ENCODE assay signal across 23 cellular contexts in the genomic region with DNA sequence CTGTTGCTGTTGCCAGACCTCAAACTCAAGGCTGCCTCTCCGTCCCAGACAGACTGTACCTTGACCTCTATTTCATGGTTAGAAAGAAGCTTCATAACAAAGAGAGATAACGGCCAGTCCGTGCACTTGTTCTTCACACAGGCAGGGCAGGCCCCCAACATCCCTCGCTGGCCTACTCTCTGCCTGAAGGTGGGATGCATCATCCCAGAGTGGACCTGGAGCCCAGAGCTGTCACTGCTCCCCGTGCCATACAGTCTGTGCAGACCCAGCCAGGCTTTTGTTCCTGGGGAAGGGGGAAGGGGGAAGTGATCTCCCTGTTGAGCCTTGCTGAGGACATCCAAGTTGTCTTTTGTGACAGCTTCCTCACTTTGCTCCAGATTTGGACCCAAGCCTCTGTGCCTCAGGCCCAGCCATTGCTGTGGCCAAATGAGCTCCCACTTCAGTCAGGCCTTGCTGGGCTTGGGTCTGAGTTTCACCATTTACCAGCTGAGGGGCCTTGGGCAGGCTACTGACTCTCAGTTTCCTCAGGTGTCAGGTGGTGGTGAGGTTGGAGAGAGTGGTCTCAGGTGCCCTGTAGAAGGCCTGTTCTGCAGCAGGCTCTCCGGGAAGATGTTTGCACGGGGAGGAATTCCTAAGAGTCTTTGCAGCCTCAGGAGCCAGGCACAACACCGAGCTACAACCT.
DNase-seq lines count a peak whose midpoint lies in the region; ATAC-seq and TF ChIP-seq lines count a peak whose summit lies in the region.
"Had no signal": no experiment of that assay in that cellular context is flagged by ENCODE, and none has a peak within 500 bp of the region (broad histone marks: within the 10 kb centered on the region; RNA-seq: fewer than 3 reads in every experiment).

No MANE protein-coding gene starts in this region.

- H3K9ac ChIP-seq in neuronal stem cell (ENCODE audit: low read depth, low read length, poor library complexity) = no peak overlapping the region

- CTCF ChIA-PET in A673 (lab: Charles Lee) = no interaction called here

- H3K27ac ChIP-seq in neuronal stem cell (replicated peaks; ENCODE audit: low read length) (no peak overlapping the region), vagina (no peak overlapping the region), A673 (ENCODE audit: low read depth, low read length, poor library complexity, severe bottlenecking) (no peak overlapping the region)
- H3K27ac ChIP-seq: SJSA1, spleen, suprapubic skin had no signal

- peak overlapping the region; percentile 2 for H3K4ac ChIP-seq in neuronal stem cell (ENCODE audit: low read length)

- no peak overlapping the region for H2AK5ac ChIP-seq in neuronal stem cell (ENCODE audit: low read depth, low read length)

- H3K27ac Mint-ChIP-seq in effector memory CD8-positive, alpha-beta T cell = peak overlapping the region; percentile 4 to 70
- H3K27ac Mint-ChIP-seq: activated CD4-positive, alpha-beta T cell treated with anti-CD3 and anti-CD28 coated beads, Interleukin-2, amount 10 ng/mL, durations not matched to agents 7 days and 5 days; stimulated activated memory B cell treated with anti-CD40 and anti-IgM and Interleukin-4, amounts not matched to agents 10 μg/mL and 1 μg/mL and 100 μg/mL, for 72 hours had no signal

- no peak overlapping the region for H3K4me3 Mint-ChIP-seq in effector memory CD8-positive, alpha-beta T cell
- H3K4me3 Mint-ChIP-seq: activated CD4-positive, alpha-beta T cell treated with anti-CD3 and anti-CD28 coated beads, Interleukin-2, amount 10 ng/mL, durations not matched to agents 7 days and 5 days; stimulated activated memory B cell treated with anti-CD40 and anti-IgM and Interleukin-4, amounts not matched to agents 10 μg/mL and 1 μg/mL and 100 μg/mL, for 72 hours had no signal

- H3K27me3 Mint-ChIP-seq in effector memory CD8-positive, alpha-beta T cell = no peaks in the 10 kb centered on the region
- H3K27me3 Mint-ChIP-seq: activated CD4-positive, alpha-beta T cell treated with anti-CD3 and anti-CD28 coated beads, Interleukin-2, amount 10 ng/mL, durations not matched to agents 7 days and 5 days; stimulated activated memory B cell treated with anti-CD40 and anti-IgM and Interleukin-4, amounts not matched to agents 10 μg/mL and 1 μg/mL and 100 μg/mL, for 72 hours had no signal

- peaks cover under 1 to 2% of the 10 kb centered on the region in 2 donors for H3K4me1 ChIP-seq in neuronal stem cell (ENCODE audit: control insufficient read depth in 2 of 2, insufficient read depth in 1 of 2, low read depth in 1 of 2, low read length in 2 of 2)
- no peaks in the 10 kb centered on the region for H3K4me1 ChIP-seq in vagina
- no peaks in the 10 kb centered on the region for H3K4me1 ChIP-seq in A673 (ENCODE audit: insufficient read depth, low read length, poor library complexity, severe bottlenecking)
- H3K4me1 ChIP-seq: suprapubic skin had no signal

- no peak overlapping the region for H3K23ac ChIP-seq in neuronal stem cell (ENCODE audit: low read depth, low read length, poor library complexity)

- H3K4me2 ChIP-seq in neuronal stem cell (ENCODE audit: insufficient read depth, low read length, poor library complexity, severe bottlenecking) = no peak overlapping the region

- ATAC-seq in left ventricle myocardium superior (no peak), left cardiac atrium (no peak)
- no peak for ATAC-seq in effector memory CD8-positive, alpha-beta T cell (replicated peaks)
- ATAC-seq: stimulated activated memory B cell treated with anti-CD40 and anti-IgM and Interleukin-4, amounts not matched to agents 10 μg/mL and 1 μg/mL and 100 μg/mL, for 72 hours had no signal

- POLR2A ChIA-PET in A673 (lab: Charles Lee; ENCODE audit: low non-redundant PET) = no interaction called here

- H3K4me1 Mint-ChIP-seq in effector memory CD8-positive, alpha-beta T cell (ENCODE audit: low read depth in 2 of 2) = peaks cover 3% of the 10 kb centered on the region in 2 donors
- H3K4me1 Mint-ChIP-seq: stimulated activated memory B cell treated with anti-CD40 and anti-IgM and Interleukin-4, amounts not matched to agents 10 μg/mL and 1 μg/mL and 100 μg/mL, for 72 hours had no signal

- no peak overlapping the region for H4K8ac ChIP-seq in neuronal stem cell (ENCODE audit: low read depth, low read length)

- H4K91ac ChIP-seq in neuronal stem cell (ENCODE audit: low read depth, low read length, poor library complexity) = no peak overlapping the region

- H2BK5ac ChIP-seq in neuronal stem cell (ENCODE audit: low read length) = no peak overlapping the region

- TF ChIP-seq POLR2A in vagina (IDR thresholded peaks at IDR 0.05) = no peak

- H3K18ac ChIP-seq in neuronal stem cell (ENCODE audit: low read length) = no peak overlapping the region

- no peak overlapping the region for H2BK12ac ChIP-seq in neuronal stem cell (ENCODE audit: low read length)

- DNase-seq in cardiac septum (ENCODE audit: low spot score) (peak; percentile 43), left ventricle myocardium superior (no peak), neuronal stem cell (ENCODE audit: low spot score) (no peak), vagina (ENCODE audit: extremely low spot score in 2 of 2) (peak; percentile 82 to 85), NCI-H345 treated with DMSO at 0.1 percent for 48 hours (lab: John Stamatoyannopoulos, UW; ENCODE audit: unreplicated experiment) (no peak), A673 (ENCODE audit: low spot score) (no peak), left cardiac atrium (no peak)
- no peak for DNase-seq in effector memory CD8-positive, alpha-beta T cell
- DNase-seq: activated CD4-positive, alpha-beta T cell treated with anti-CD3 and anti-CD28 coated beads, Interleukin-2, amount 10 ng/mL, durations not matched to agents 7 days and 5 days; activated naive CD4-positive, alpha-beta T cell; amniotic stem cell; C1 segment of cervical spinal cord; EL; HCEC 1CT; NCI-H1092 treated with DMSO at 0.1 percent for 48 hours; NCI-H187 treated with DMSO at 0.1 percent for 48 hours; spleen; stimulated activated CD4-positive, alpha-beta T cell treated with anti-CD3 and anti-CD28 coated beads, Interleukin-2, amount 100 ng/mL, for 48 hours; T-helper 1 cell had no signal

- H2BK120ac ChIP-seq in neuronal stem cell (ENCODE audit: low read depth, low read length) = no peak overlapping the region

- H3K79me1 ChIP-seq in neuronal stem cell (ENCODE audit: low read depth, low read length) = no peaks in the 10 kb centered on the region

- no peak overlapping the region for H3K4me3 ChIP-seq in neuronal stem cell (ENCODE audit: low read length in 2 of 2)
- H3K4me3 ChIP-seq in vagina = no peak overlapping the region
- no peak overlapping the region for H3K4me3 ChIP-seq in A673 (ENCODE audit: low read depth, low read length, poor library complexity, severe bottlenecking)
- H3K4me3 ChIP-seq: lung, SJSA1, spleen, suprapubic skin had no signal

- no peak overlapping the region for H2AFZ ChIP-seq in neuronal stem cell (ENCODE audit: low read length)

- WGBS in neuronal stem cell (ENCODE audit: extremely low coverage in 2 of 2, insufficient read length in 2 of 2, insufficient replicate concordance in 1 of 2), 2 donors = no CpG with 5 or more reads among the region's 8 CpGs

- H3K36me3 ChIP-seq in neuronal stem cell (replicated peaks in 1 of 2; ENCODE audit: control insufficient read depth in 2 of 2, insufficient read depth in 2 of 2, low read length in 2 of 2) (no peaks in the 10 kb centered on the region), vagina (no peaks in the 10 kb centered on the region), A673 (ENCODE audit: insufficient read depth, low read length, poor library complexity, severe bottlenecking) (no peaks in the 10 kb centered on the region)
- H3K36me3 ChIP-seq: SJSA1, suprapubic skin had no signal

- H3K9me3 ChIP-seq in neuronal stem cell (replicated peaks in 1 of 2; ENCODE audit: control insufficient read depth in 2 of 2, insufficient read depth in 1 of 2, low read depth in 1 of 2, low read length in 2 of 2) (no peaks in the 10 kb centered on the region), vagina (no peaks in the 10 kb centered on the region), A673 (ENCODE audit: low read depth, low read length, poor library complexity, severe bottlenecking) (no peaks in the 10 kb centered on the region)
- H3K9me3 ChIP-seq: SJSA1, spleen, suprapubic skin had no signal

- no peak overlapping the region for H3K14ac ChIP-seq in neuronal stem cell (ENCODE audit: low read length)

- no TSS peak for BruUV-seq in A673 (replicated peaks; lab: Mats Ljungman, UMichigan)

- H2BK15ac ChIP-seq in neuronal stem cell (ENCODE audit: low read length) = no peak overlapping the region

- intact Hi-C loops in cardiac septum (cut with DNase I) = loop anchor here (5.0 to 10.0 kb wide), 3 partner anchors 98 to 230 kb away; no protein-coding TSS in a partner anchor
- intact Hi-C loops in left ventricle myocardium superior (cut with micrococcal nuclease) = no loop called here
- intact Hi-C loops in vagina (cut with DNase I) = no loop called here
- intact Hi-C loops in A673 (cut with micrococcal nuclease; ENCODE audit: unreplicated experiment) = loop anchor here (10.0 kb wide), 1 partner anchor 150 kb away; no protein-coding TSS in a partner anchor
- intact Hi-C loops in left cardiac atrium (cut with DNase I) = no loop called here

- H3K9me3 Mint-ChIP-seq in effector memory CD8-positive, alpha-beta T cell = no peaks in the 10 kb centered on the region
- H3K9me3 Mint-ChIP-seq: activated CD4-positive, alpha-beta T cell treated with anti-CD3 and anti-CD28 coated beads, Interleukin-2, amount 10 ng/mL, durations not matched to agents 7 days and 5 days; stimulated activated memory B cell treated with anti-CD40 and anti-IgM and Interleukin-4, amounts not matched to agents 10 μg/mL and 1 μg/mL and 100 μg/mL, for 72 hours had no signal

- H3K36me3 Mint-ChIP-seq in effector memory CD8-positive, alpha-beta T cell (ENCODE audit: insufficient read depth) = peaks cover 7% of the 10 kb centered on the region

- TF ChIP-seq CTCF in vagina (IDR thresholded peaks at IDR 0.05) (no peak), A673 (conservative IDR thresholded peaks at IDR 0.05; ENCODE audit: low read depth, low read length) (no peak)

- H3K27me3 ChIP-seq in neuronal stem cell (ENCODE audit: control insufficient read depth in 3 of 3, insufficient read depth in 3 of 3, low read depth in 1 of 3, low read length in 3 of 3) = no peaks in the 10 kb centered on the region
- no peaks in the 10 kb centered on the region for H3K27me3 ChIP-seq in vagina
- H3K27me3 ChIP-seq in A673 (replicated peaks; ENCODE audit: insufficient read depth, low read depth, low read length, poor library complexity) = no peaks in the 10 kb centered on the region
- H3K27me3 ChIP-seq: SJSA1, spleen, suprapubic skin had no signal

Comparison
In these comparisons a context has a peak if more than half of its experiments do, and no peak if none do; other contexts are left out.
1. DNase-seq: peak in cardiac septum (single experiment) and vagina (2 of 2); none in left ventricle myocardium superior (single experiment), effector memory CD8-positive, alpha-beta T cell (0 of 3), neuronal stem cell (single experiment), NCI-H345 treated with DMSO at 0.1 percent for 48 hours (single experiment), A673 (single experiment) and left cardiac atrium (single experiment).
2. intact Hi-C loops: an anchor here in cardiac septum (5.0 to 10.0 kb wide) and A673 (10.0 kb wide); none called in left ventricle myocardium superior, vagina and left cardiac atrium.